In genomic region chr12:53696285-53696654, GRCh38 we compare ENCODE assay signal across 8 cellular contexts. TPM values are rescaled to one million over a fixed set of nuclear protein-coding genes. Genes with fewer than 3 reads are reported as not detected.
DNase-seq lines count a peak whose midpoint lies in the region; ATAC-seq, FAIRE-seq and TF ChIP-seq lines count a peak whose summit lies in the region.

No MANE protein-coding gene starts in this region.

- H3K9me3 ChIP-seq in Panc1 (ENCODE audit: control insufficient read depth, insufficient read depth, low read depth, low read length): no peaks in the 10 kb centered on the region
- H3K9me3 ChIP-seq in H1 (ENCODE audit: insufficient read depth in 2 of 2, low read depth in 1 of 2, low read length in 1 of 2): no peaks in the 10 kb centered on the region
- no peaks in the 10 kb centered on the region for H3K9me3 ChIP-seq in left lung
- H3K9me3 ChIP-seq in subcutaneous abdominal adipose tissue (ENCODE audit: control insufficient read depth in 5 of 5, low read length in 5 of 5): no peaks in the 10 kb centered on the region

- peaks cover 4% of the 10 kb centered on the region; the same call in 1 of the 2 replicates for H3K4me1 ChIP-seq in Panc1 (ENCODE audit: control insufficient read depth, insufficient read depth, low read length)
- peaks cover 3 to 17% (median 9%) of the 10 kb centered on the region in 4 experiments for H3K4me1 ChIP-seq in H1 (replicated peaks in 1 of 4; ENCODE audit: control insufficient read depth in 3 of 4, insufficient read depth in 4 of 4, low read length in 3 of 4)
- peaks cover 13 to 25% of the 10 kb centered on the region in 2 donors for H3K4me1 ChIP-seq in left lung
- peaks cover 0 to 21% (median 19%) of the 10 kb centered on the region in 5 donors for H3K4me1 ChIP-seq in subcutaneous abdominal adipose tissue (ENCODE audit: control insufficient read depth in 5 of 5, insufficient read depth in 5 of 5, low read length in 5 of 5)

- H3K18ac ChIP-seq in H1 (ENCODE audit: extremely low read depth, low read length): peak overlapping the region; percentile 41

- no peak overlapping the region for H4K8ac ChIP-seq in H1 (ENCODE audit: extremely low read depth, insufficient read depth, low read length)

- TF ChIP-seq EP300 in H1 (IDR thresholded peaks at IDR 0.05; ENCODE audit: borderline replicate concordance in 1 of 2, low read depth in 2 of 2, low read length in 2 of 2): no peak

- H3K27ac Mint-ChIP-seq in stimulated activated memory B cell treated with anti-CD40 and anti-IgM and Interleukin-4, amounts not matched to agents 10 μg/mL and 1 μg/mL and 100 μg/mL, for 72 hours: no peak overlapping the region

- peak overlapping the region; percentile 36 for H3K56ac ChIP-seq in H1 (replicated peaks; ENCODE audit: insufficient read length, low read depth, low read length)

- TF ChIP-seq RAD21 in H1 (IDR thresholded peaks at IDR 0.05 in 1 of 2, conservative IDR thresholded peaks at IDR 0.05 in 1 of 2; ENCODE audit: low read depth in 2 of 2, low read length in 2 of 2): no peak

- no peak overlapping the region for H2BK20ac ChIP-seq in H1 (ENCODE audit: low read length)

- H3K4ac ChIP-seq in H1 (replicated peaks; ENCODE audit: insufficient read length, low read depth, low read length): no peak overlapping the region

- no peak overlapping the region for H3K4me3 Mint-ChIP-seq in stimulated activated memory B cell treated with anti-CD40 and anti-IgM and Interleukin-4, amounts not matched to agents 10 μg/mL and 1 μg/mL and 100 μg/mL, for 72 hours

- WGBS in H1 (ENCODE audit: extremely low coverage in 1 of 2, insufficient coverage in 1 of 2, insufficient read length in 1 of 2, insufficient replicate concordance in 2 of 2, low coverage in 1 of 2, low lambda C conversion rate in 2 of 2, missing lambda C conversion rate in 1 of 2), 2 experiments: 5% methylated on average over 11 of the region's 11 CpGs; no CpG with 5 or more reads in 1 of the 2 experiments

- H2BK15ac ChIP-seq in H1 (ENCODE audit: low read length): peak overlapping the region; percentile 96; the same call in 1 of the 2 replicates

- no peaks in the 10 kb centered on the region for H3K79me1 ChIP-seq in H1 (ENCODE audit: low read depth, low read length)

- intact Hi-C loops in Panc1 (cut with micrococcal nuclease; ENCODE audit: unreplicated experiment) (no loop called here), left lung (cut with DNase I) (no loop called here)

- no peaks in the 10 kb centered on the region for H3K79me2 ChIP-seq in H1 (ENCODE audit: control insufficient read depth in 1 of 2, insufficient read depth in 2 of 2, low read length in 2 of 2)

- CTCF ChIA-PET in Panc1 (lab: Charles Lee): interaction anchor here (0.6 kb wide), 1 partner anchor 150 kb away, joined by 7 read pairs; no protein-coding TSS in a partner anchor
- CTCF ChIA-PET in H1 (lab: Charles Lee; ENCODE audit: partially characterized antibody): interaction anchor here (3.1 to 7.1 kb wide), 2 partner anchors 11 to 49 kb away, joined by 9 to 194 read pairs; no protein-coding TSS in a partner anchor

- H2AK5ac ChIP-seq in H1 (ENCODE audit: low read depth, low read length): no peak overlapping the region

- in situ Hi-C loops in Panc1 (cut with HindIII; ENCODE audit: low pct_unique_long_range_greater_than_20kb, low sequenced_read_pairs): no loop called here

- peak overlapping the region; percentile 72; the same call in 1 of the 2 replicates for H2AFZ ChIP-seq in H1 (ENCODE audit: low read length)

- no peaks in the 10 kb centered on the region for H4K20me1 ChIP-seq in H1 (replicated peaks in 1 of 2; ENCODE audit: control insufficient read depth in 1 of 2, insufficient read depth in 2 of 2, low read length in 2 of 2)

- POLR2A ChIA-PET in Panc1 (lab: Charles Lee): no interaction called here
- POLR2A ChIA-PET in H1 (lab: Charles Lee; ENCODE audit: partially characterized antibody): interaction anchor here (1.1 to 1.7 kb wide), 5 partner anchors 19 to 58 kb away, joined by 3 to 5 read pairs (median 4); partner anchors contain the start of genes ATP5MC2 and CALCOCO1

- peak overlapping the region; percentile 3 for H2BK120ac ChIP-seq in H1 (replicated peaks; ENCODE audit: low read depth, low read length)

- TF ChIP-seq POLR2A in H1 (IDR thresholded peaks at IDR 0.05; ENCODE audit: control extremely low read depth in 1 of 2, low read depth in 2 of 2, low read length in 2 of 2): peak in 1 of 2 experiments; percentile 73; a peak in 2 of 3 replicates

- no peaks in the 10 kb centered on the region for H3K9me3 Mint-ChIP-seq in stimulated activated memory B cell treated with anti-CD40 and anti-IgM and Interleukin-4, amounts not matched to agents 10 μg/mL and 1 μg/mL and 100 μg/mL, for 72 hours

- ATAC-seq in Panc1 (peak; percentile 92), left lung (peak; percentile 91), HG03175 (IDR thresholded peaks at IDR 0.05; ENCODE audit: unreplicated experiment) (no peak)
- ATAC-seq in stimulated activated memory B cell treated with anti-CD40 and anti-IgM and Interleukin-4, amounts not matched to agents 10 μg/mL and 1 μg/mL and 100 μg/mL, for 72 hours: no peak

- no peaks in the 10 kb centered on the region for H3K36me3 Mint-ChIP-seq in stimulated activated memory B cell treated with anti-CD40 and anti-IgM and Interleukin-4, amounts not matched to agents 10 μg/mL and 1 μg/mL and 100 μg/mL, for 72 hours

- H4K5ac ChIP-seq in H1 (ENCODE audit: insufficient read length, low read depth, low read length): no peak overlapping the region

- H3K4me1 Mint-ChIP-seq in stimulated activated memory B cell treated with anti-CD40 and anti-IgM and Interleukin-4, amounts not matched to agents 10 μg/mL and 1 μg/mL and 100 μg/mL, for 72 hours: peaks cover 36% of the 10 kb centered on the region

- no peaks in the 10 kb centered on the region for H3K36me3 ChIP-seq in Panc1 (ENCODE audit: control insufficient read depth, insufficient read depth, low read length)
- H3K36me3 ChIP-seq in H1 (ENCODE audit: control insufficient read depth in 2 of 4, insufficient read depth in 4 of 4, low read length in 3 of 4): no peaks in the 10 kb centered on the region
- H3K36me3 ChIP-seq in left lung: no peaks in the 10 kb centered on the region
- no peaks in the 10 kb centered on the region for H3K36me3 ChIP-seq in subcutaneous abdominal adipose tissue (ENCODE audit: control insufficient read depth in 5 of 5, insufficient read depth in 5 of 5, low read length in 5 of 5)

- H3K27ac ChIP-seq in Panc1 (ENCODE audit: low read length) (no peak overlapping the region), H1 (ENCODE audit: low read depth, low read length) (no peak overlapping the region), left lung (no peak overlapping the region), subcutaneous abdominal adipose tissue (ENCODE audit: low read depth, low read length) (no peak overlapping the region)

- H3K4me3 ChIP-seq in Panc1 (ENCODE audit: low read depth in 2 of 2, low read length in 2 of 2) (peak overlapping the region in 1 of 2 experiments; percentile 29; a peak in 2 of 4 replicates), H1 (ENCODE audit: extremely low read depth in 1 of 4, insufficient read depth in 2 of 4, low read depth in 3 of 4, low read length in 4 of 4) (peak overlapping the region; percentile 30 to 57 (median 38); a peak in 7 of 8 replicates), left lung (peak overlapping the region in 1 of 2 donors; percentile 23), subcutaneous abdominal adipose tissue (ENCODE audit: low read depth in 1 of 5, low read length in 5 of 5) (peak overlapping the region in 4 of 5 donors; percentile 27 to 54 (median 43))

- peak overlapping the region; percentile 80 to 87 for H3K4me2 ChIP-seq in H1 (ENCODE audit: insufficient read depth in 1 of 2, low read depth in 2 of 2, low read length in 2 of 2)

- H2BK5ac ChIP-seq in H1 (ENCODE audit: low read depth, low read length): peak overlapping the region; percentile 27

- peaks cover 80% of the 10 kb centered on the region for H3K27me3 Mint-ChIP-seq in stimulated activated memory B cell treated with anti-CD40 and anti-IgM and Interleukin-4, amounts not matched to agents 10 μg/mL and 1 μg/mL and 100 μg/mL, for 72 hours

- peak; percentile 100 for FAIRE-seq in H1 (lab: Jason Lieb, UNC)

- H3K23me2 ChIP-seq in H1 (ENCODE audit: low read depth, low read length): peaks cover 11% of the 10 kb centered on the region

- H3K9ac ChIP-seq in H1 (replicated peaks in 1 of 4; ENCODE audit: extremely low read depth in 1 of 4, low read depth in 3 of 4, low read length in 3 of 4): peak overlapping the region in 1 of 4 experiments; percentile 43; a peak in 1 of 7 replicates
- no peak overlapping the region for H3K9ac ChIP-seq in subcutaneous abdominal adipose tissue (ENCODE audit: low read length in 5 of 5)

- H3K27me3 ChIP-seq in Panc1 (ENCODE audit: control insufficient read depth, insufficient read depth, low read length): peaks cover 10% of the 10 kb centered on the region
- peaks cover 8 to 40% (median 35%) of the 10 kb centered on the region in 4 experiments for H3K27me3 ChIP-seq in H1 (replicated peaks in 1 of 4; ENCODE audit: control insufficient read depth in 3 of 4, extremely low read depth in 1 of 4, insufficient read depth in 3 of 4, low read length in 3 of 4)
- H3K27me3 ChIP-seq in left lung: peaks cover 53 to 98% of the 10 kb centered on the region in 2 donors
- H3K27me3 ChIP-seq in subcutaneous abdominal adipose tissue (ENCODE audit: control insufficient read depth in 5 of 5, insufficient read depth in 4 of 5, low read length in 5 of 5): peaks cover 38 to 77% (median 57%) of the 10 kb centered on the region in 5 donors

- no TSS peak for BruUV-seq in Panc1 (replicated peaks; lab: Mats Ljungman, UMichigan)

- no peak overlapping the region for H3K23ac ChIP-seq in H1 (ENCODE audit: insufficient read length)

- no peak overlapping the region for H3K14ac ChIP-seq in H1 (ENCODE audit: insufficient read length)

- TF ChIP-seq CTCF in Panc1 (IDR thresholded peaks at IDR 0.05): no peak
- TF ChIP-seq CTCF in H1 (IDR thresholded peaks at IDR 0.05; ENCODE audit: control extremely low read depth in 1 of 3, insufficient read depth in 1 of 3, low read depth in 1 of 3, low read length in 3 of 3): no peak
- TF ChIP-seq CTCF in left lung (IDR thresholded peaks at IDR 0.05): no peak

- H2BK12ac ChIP-seq in H1 (ENCODE audit: low read depth, low read length): peak overlapping the region; percentile 52

- no peak overlapping the region for H4K91ac ChIP-seq in H1 (replicated peaks; ENCODE audit: insufficient read length, low read length)

- DNase-seq in DMS153 treated with DMSO at 0.1 percent for 48 hours (lab: John Stamatoyannopoulos, UW; ENCODE audit: unreplicated experiment) (peak; percentile 96), HuH-7 (ENCODE audit: low spot score) (peak; percentile 99), Panc1 (ENCODE audit: low read depth, low spot score) (no peak), H1 (ENCODE audit: low read depth in 1 of 2, low spot score in 2 of 2) (peak; percentile 64 to 75), left lung (peak in 1 of 2 donors; percentile 61)

RNA-seq across cellular contexts. Expression of gene ATP5MC2, which starts 20.4 kb away (rescaled TPM):
- total RNA-seq in Panc1 (2021; ENCODE audit: unreplicated experiment) (290 TPM), left lung (100 to 1,000 TPM; 247 to 263 TPM)
- 456 TPM for polyA plus RNA-seq in Panc1 (2012; ENCODE audit: insufficient read length)
- total RNA-seq in H1 (2021; fragmentation: NEBNext Ultra II Directional; extraction: Animal tissue kit (Norgen Biotek cat#: 25700)): 401 and 408 TPM in 2 replicates
- 823 and 952 TPM in 2 replicates for polyA plus RNA-seq in H1 (2011; rRNA removed)
- 584 TPM for polyA plus RNA-seq in H1 (2011; cell fraction: cytosol; rRNA removed)
- 709 TPM for polyA plus RNA-seq in H1 (2011; cell fraction: nucleus; rRNA removed)
- polyA plus RNA-seq in H1 (2012, experiment 1 of 2): 445 to 731 TPM (median 682 TPM) in 4 replicates
- polyA plus RNA-seq in H1 (2012, experiment 2 of 2): 757 TPM
- 530 TPM for polyA plus RNA-seq in H1 (2013, experiment 1 of 2)
- 521 TPM for polyA plus RNA-seq in H1 (2013, experiment 2 of 2)
- polyA minus RNA-seq in H1 (2011; rRNA and poly(A)+ RNA removed): 687 and 870 TPM in 2 replicates
- polyA minus RNA-seq in H1 (2011; cell fraction: cytosol; rRNA and poly(A)+ RNA removed): 270 TPM
- 276 TPM for polyA minus RNA-seq in H1 (2011; cell fraction: nucleus; rRNA and poly(A)+ RNA removed)

RNA-seq across cellular contexts. Expression of gene CALCOCO1, which starts 31.0 kb away (rescaled TPM):
- total RNA-seq in Panc1 (2021; ENCODE audit: unreplicated experiment) (48.0 TPM), left lung (100 to 1,000 TPM in 1 of 2 donors, 10 to 100 TPM in 1; 74.8 to 186 TPM)
- 49.2 TPM for polyA plus RNA-seq in Panc1 (2012; ENCODE audit: insufficient read length)
- 18.7 and 20.3 TPM in 2 replicates for total RNA-seq in H1 (2021; fragmentation: NEBNext Ultra II Directional; extraction: Animal tissue kit (Norgen Biotek cat#: 25700))
- polyA plus RNA-seq in H1 (2011; rRNA removed): 35.3 and 39.3 TPM in 2 replicates
- 32.3 TPM for polyA plus RNA-seq in H1 (2011; cell fraction: cytosol; rRNA removed)
- 65.4 TPM for polyA plus RNA-seq in H1 (2011; cell fraction: nucleus; rRNA removed)
- polyA plus RNA-seq in H1 (2012, experiment 1 of 2): 18.8 to 23.4 TPM (median 21.7 TPM) in 4 replicates
- 17.8 TPM for polyA plus RNA-seq in H1 (2012, experiment 2 of 2)
- 12.3 TPM for polyA plus RNA-seq in H1 (2013, experiment 1 of 2)
- polyA plus RNA-seq in H1 (2013, experiment 2 of 2): 10.1 TPM
- polyA minus RNA-seq in H1 (2011; rRNA and poly(A)+ RNA removed): 33.5 and 37.1 TPM in 2 replicates
- polyA minus RNA-seq in H1 (2011; cell fraction: cytosol; rRNA and poly(A)+ RNA removed): 9.6 TPM
- polyA minus RNA-seq in H1 (2011; cell fraction: nucleus; rRNA and poly(A)+ RNA removed): 28.7 TPM

RNA-seq across cellular contexts. Expression of gene CISTR, which starts 55.5 kb away (rescaled TPM):
- total RNA-seq in Panc1 (2021; ENCODE audit: unreplicated experiment): not detected
- polyA plus RNA-seq in Panc1 (2012; ENCODE audit: insufficient read length): not detected
- not detected in 2 replicates for total RNA-seq in H1 (2021; fragmentation: NEBNext Ultra II Directional; extraction: Animal tissue kit (Norgen Biotek cat#: 25700))
- not detected in 2 replicates for polyA plus RNA-seq in H1 (2011; rRNA removed)
- not detected for polyA plus RNA-seq in H1 (2011; cell fraction: cytosol; rRNA removed)
- polyA plus RNA-seq in H1 (2011; cell fraction: nucleus; rRNA removed): not detected
- not detected in 4 replicates for polyA plus RNA-seq in H1 (2012, experiment 1 of 2)
- polyA plus RNA-seq in H1 (2012, experiment 2 of 2): not detected
- polyA plus RNA-seq in H1 (2013, experiment 1 of 2): not detected
- polyA plus RNA-seq in H1 (2013, experiment 2 of 2): not detected
- polyA minus RNA-seq in H1 (2011; rRNA and poly(A)+ RNA removed): not detected in 2 replicates
- polyA minus RNA-seq in H1 (2011; cell fraction: cytosol; rRNA and poly(A)+ RNA removed): not detected
- not detected for polyA minus RNA-seq in H1 (2011; cell fraction: nucleus; rRNA and poly(A)+ RNA removed)
- total RNA-seq in left lung: not detected

Comparison
In these comparisons a context has a peak if more than half of its experiments do, and no peak if none do; other contexts are left out.
1. ATAC-seq: peak in Panc1 (single experiment) and left lung (single experiment); none in HG03175 (single experiment) and stimulated activated memory B cell treated with anti-CD40 and anti-IgM and Interleukin-4, amounts not matched to agents 10 μg/mL and 1 μg/mL and 100 μg/mL, for 72 hours (single experiment).